8 cellular contexts compared by ENCODE assay signal in the genomic region with DNA sequence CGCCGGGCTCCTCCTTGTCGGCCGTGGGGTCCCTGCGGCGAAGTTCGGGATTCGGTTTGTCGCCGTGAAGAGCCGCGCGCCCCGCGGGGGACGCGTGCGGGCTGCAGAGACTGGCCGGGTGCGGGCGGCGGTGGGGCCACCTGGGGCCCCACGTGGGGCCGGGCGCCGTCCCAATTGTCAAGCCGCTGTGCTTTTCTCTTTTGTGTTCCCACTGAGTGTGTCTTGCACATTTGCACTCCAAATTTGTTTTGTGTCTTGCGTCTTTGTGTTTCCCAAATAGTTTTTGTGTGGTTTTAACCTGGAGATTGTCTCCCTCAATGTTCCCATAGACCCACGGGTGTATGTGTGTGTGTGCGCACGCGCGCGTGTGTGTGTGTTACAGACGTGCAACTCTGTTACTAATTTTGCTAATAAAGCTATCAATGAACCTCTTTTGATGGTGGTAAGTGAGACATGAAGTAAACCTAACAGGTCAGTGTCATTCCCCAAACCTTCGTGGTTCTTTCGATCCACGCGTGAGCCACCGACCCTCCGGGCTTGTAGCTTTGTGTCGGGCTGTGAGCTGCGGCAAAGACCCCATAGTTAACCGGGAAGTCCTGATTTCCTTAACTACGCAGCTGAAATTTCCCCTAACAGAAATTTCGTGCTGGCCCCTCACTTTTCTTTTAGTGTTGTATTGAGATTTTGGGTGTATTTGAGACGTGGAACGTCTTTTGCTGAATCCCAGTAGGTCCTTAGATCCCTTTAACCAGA.
A peak's percentile ranks its signal among the peaks of the same experiment; 100 is the strongest.
DNase-seq lines count a peak whose midpoint lies in the region; ATAC-seq and TF ChIP-seq lines count a peak whose summit lies in the region.

No MANE protein-coding gene starts in this region.

- no peak for TF ChIP-seq CTCF in VCaP (conservative IDR thresholded peaks at IDR 0.05)

- peak; percentile 30 for ATAC-seq in HG03280 (IDR thresholded peaks at IDR 0.05; ENCODE audit: unreplicated experiment)

- DNase-seq in NCI-H748 (lab: John Stamatoyannopoulos, UW; ENCODE audit: unreplicated experiment) (peak; percentile 45), NCI-H748 treated with DMSO at 0.1 percent for 48 hours (lab: John Stamatoyannopoulos, UW) (no peak), ACHN (no peak)
- peak; percentile 56 for DNase-seq in central memory CD4-positive, alpha-beta T cell
- DNase-seq in stimulated activated CD4-positive, alpha-beta T cell treated with anti-CD3 and anti-CD28 coated beads, Interleukin-1b, Interleukin-23, amount 100 ng/mL, for 4 hours (ENCODE audit: low read depth in 2 of 2) = peak; percentile 35 to 48

- H3K27ac ChIP-seq in VCaP (peak overlapping the region; percentile 81), layer of hippocampus (ENCODE audit: low read depth, low read length) (peak overlapping the region; percentile 92)

- in situ Hi-C loops in ACHN (cut with HindIII; ENCODE audit: low pct_ligation_motif_present, low pct_unique_long_range_greater_than_20kb, low sequenced_read_pairs) = no loop called here

- no peaks in the 10 kb centered on the region for H3K27me3 ChIP-seq in layer of hippocampus (ENCODE audit: control insufficient read depth, insufficient read depth, low read length)

Comparison
In these comparisons a context has a peak if more than half of its experiments do, and no peak if none do; other contexts are left out.
1. DNase-seq: peak in NCI-H748 (single experiment), central memory CD4-positive, alpha-beta T cell (single experiment) and stimulated activated CD4-positive, alpha-beta T cell treated with anti-CD3 and anti-CD28 coated beads, Interleukin-1b, Interleukin-23, amount 100 ng/mL, for 4 hours (2 of 2); none in NCI-H748 treated with DMSO at 0.1 percent for 48 hours (single experiment) and ACHN (single experiment).